ENCODE assay signal across 8 cellular contexts in the genomic region with DNA sequence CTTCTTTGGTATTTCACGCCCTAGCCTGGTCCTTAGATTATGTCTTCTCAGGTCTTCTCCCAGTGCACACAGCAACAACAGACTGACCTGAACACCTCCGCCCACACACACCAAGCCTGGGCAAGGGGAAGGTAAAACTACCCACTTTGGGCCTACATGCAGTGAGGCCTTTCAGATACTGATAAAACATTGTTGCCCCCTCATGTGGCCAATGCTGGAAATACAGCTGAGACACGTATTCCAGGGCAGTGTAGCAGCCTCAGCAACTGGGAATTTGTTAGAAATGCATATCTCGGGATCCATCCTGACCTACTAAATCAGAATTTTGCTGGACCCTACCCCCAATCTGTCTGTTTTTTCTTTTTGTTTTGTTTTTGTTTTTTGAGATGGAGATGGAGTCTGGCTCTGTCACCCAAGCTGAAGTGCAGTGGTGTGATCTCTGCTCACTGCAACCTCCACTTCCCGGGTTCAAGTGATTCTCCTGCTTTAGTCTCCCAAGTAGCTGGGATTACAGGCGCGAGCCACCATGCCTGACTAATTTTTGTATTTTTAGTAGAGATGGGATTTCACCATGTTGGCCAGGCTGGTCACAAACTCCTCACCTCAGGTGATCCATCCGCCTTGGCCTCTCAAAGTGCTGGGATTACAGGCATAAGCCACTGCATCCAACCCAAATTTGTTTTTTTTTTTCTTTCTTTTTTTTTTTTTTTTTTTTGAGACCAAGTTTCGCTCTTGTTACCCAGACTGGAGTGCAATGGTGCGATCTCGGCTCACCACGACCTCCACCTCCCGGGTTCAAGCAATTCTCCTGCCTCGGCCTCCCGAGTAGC. TPM values are rescaled to one million over a fixed set of nuclear protein-coding genes. Genes with fewer than 3 reads are reported as not detected.
DNase-seq lines count a peak whose midpoint lies in the region; ATAC-seq and TF ChIP-seq lines count a peak whose summit lies in the region.
"Not testable (repeated sequence)": the region's sequence is repeated elsewhere in the genome, so short reads cannot be mapped to it uniquely, and the experiment has no call there.

No MANE protein-coding gene starts in this region.

- H3K36me3 Mint-ChIP-seq in activated T-cell treated with anti-CD3 and anti-CD28 coated beads, Interleukin-2, amount 50 U/mL, for 4 hours (ENCODE audit: insufficient read depth): peaks cover 15% of the 10 kb centered on the region

- DNase-seq in BE2C: peak; percentile 87
- peak; percentile 82 for DNase-seq in NB4 (ENCODE audit: low read depth)
- peak; percentile 75 to 88 for DNase-seq in SJCRH30
- peak; percentile 79 for DNase-seq in activated T-cell treated with anti-CD3 and anti-CD28 coated beads, Interleukin-2, amount 50 U/mL, for 4 hours
- DNase-seq in epithelial cell of esophagus (ENCODE audit: low read depth): peak; percentile 83
- peak; percentile 81 for DNase-seq in medulla oblongata (ENCODE audit: extremely low spot score)
- peak; percentile 72 to 79 for DNase-seq in stimulated activated CD4-positive, alpha-beta T cell treated with anti-CD3 and anti-CD28 coated beads, Interleukin-4, amount 100 ng/mL, for 48 hours (ENCODE audit: low read depth in 2 of 2)

- not testable (repeated sequence) for H3K4me1 ChIP-seq in BE2C, SJCRH30

- H3K4me3 ChIP-seq in BE2C (ENCODE audit: low read depth, low read length); NB4 (ENCODE audit: low read depth, low read length); SJCRH30; epithelial cell of esophagus (ENCODE audit: low read length): not testable (repeated sequence)

- H3K27me3 Mint-ChIP-seq in activated T-cell treated with anti-CD3 and anti-CD28 coated beads, Interleukin-2, amount 50 U/mL, for 4 hours (ENCODE audit: low read depth): not testable (repeated sequence)

- not testable (repeated sequence) for H3K4me3 Mint-ChIP-seq in activated T-cell treated with anti-CD3 and anti-CD28 coated beads, Interleukin-2, amount 50 U/mL, for 4 hours

- H3K4me1 Mint-ChIP-seq in activated T-cell treated with anti-CD3 and anti-CD28 coated beads, Interleukin-2, amount 50 U/mL, for 4 hours (ENCODE audit: low read depth): peaks cover 17% of the 10 kb centered on the region

- peak; percentile 63 for ATAC-seq in GM19438 (IDR thresholded peaks at IDR 0.05; ENCODE audit: low read depth, unreplicated experiment)
- ATAC-seq in activated T-cell treated with anti-CD3 and anti-CD28 coated beads, Interleukin-2, amount 50 U/mL, for 4 hours: peak; percentile 85 to 89

- TF ChIP-seq CTCF in BE2C (IDR thresholded peaks at IDR 0.05; ENCODE audit: low read depth, low read length) (peak; percentile 82), NB4 (IDR thresholded peaks at IDR 0.05; ENCODE audit: low read depth, low read length) (peak; percentile 82), epithelial cell of esophagus (IDR thresholded peaks at IDR 0.05; ENCODE audit: insufficient read depth, low read depth, low read length, missing control alignments) (peak; percentile 87)

- TF ChIP-seq POLR2A in NB4 (IDR thresholded peaks at IDR 0.05; ENCODE audit: extremely low read depth, insufficient read length): peak; percentile 16

- H3K36me3 ChIP-seq in BE2C: peaks cover 47% of the 10 kb centered on the region
- H3K36me3 ChIP-seq in SJCRH30: peaks cover 46% of the 10 kb centered on the region

- H3K27me3 ChIP-seq in BE2C, SJCRH30: not testable (repeated sequence)

- H3K9me3 ChIP-seq in BE2C; SJCRH30 (replicated peaks): not testable (repeated sequence)

- H3K27ac ChIP-seq in SJCRH30: not testable (repeated sequence)

- H3K9me3 Mint-ChIP-seq in activated T-cell treated with anti-CD3 and anti-CD28 coated beads, Interleukin-2, amount 50 U/mL, for 4 hours: not testable (repeated sequence)

RNA-seq across cellular contexts. Expression of gene PPP1R10, which starts 19.5 kb away (rescaled TPM):
- 81.1 TPM for polyA plus RNA-seq in BE2C (2012; ENCODE audit: insufficient read depth, insufficient read length, low read depth)
- 93.7 and 120 TPM in 2 replicates for total RNA-seq in SJCRH30 (2014; rRNA removed; shearing (Covaris generic))
- total RNA-seq in activated T-cell treated with anti-CD3 and anti-CD28 coated beads, Interleukin-2, amount 50 U/mL, for 4 hours: 100 to 1,000 TPM; 102 to 106 (median 106) TPM

RNA-seq across cellular contexts. Expression of gene MRPS18B, which starts 20.1 kb away (rescaled TPM):
- polyA plus RNA-seq in BE2C (2012; ENCODE audit: insufficient read depth, insufficient read length, low read depth): 158 TPM
- 48.8 and 51.6 TPM in 2 replicates for total RNA-seq in SJCRH30 (2014; rRNA removed; shearing (Covaris generic))
- total RNA-seq in activated T-cell treated with anti-CD3 and anti-CD28 coated beads, Interleukin-2, amount 50 U/mL, for 4 hours: 100 to 1,000 TPM in 2 of 3 donors, 10 to 100 TPM in 1; 98.6 to 108 (median 103) TPM

RNA-seq across cellular contexts. Expression of gene ABCF1, which starts 26.3 kb away (rescaled TPM):
- 127 TPM for polyA plus RNA-seq in BE2C (2012; ENCODE audit: insufficient read depth, insufficient read length, low read depth)
- 68.0 and 74.7 TPM in 2 replicates for total RNA-seq in SJCRH30 (2014; rRNA removed; shearing (Covaris generic))
- 100 to 1,000 TPM; 167 to 181 (median 181) TPM for total RNA-seq in activated T-cell treated with anti-CD3 and anti-CD28 coated beads, Interleukin-2, amount 50 U/mL, for 4 hours

RNA-seq across cellular contexts. Expression of gene ATAT1, which starts 29.1 kb away (rescaled TPM):
- 9.2 TPM for polyA plus RNA-seq in BE2C (2012; ENCODE audit: insufficient read depth, insufficient read length, low read depth)
- total RNA-seq in SJCRH30 (2014; rRNA removed; shearing (Covaris generic)): 11.4 and 13.0 TPM in 2 replicates
- total RNA-seq in activated T-cell treated with anti-CD3 and anti-CD28 coated beads, Interleukin-2, amount 50 U/mL, for 4 hours: 10 to 100 TPM in 1 of 3 donors, 1 to 10 TPM in 2; 5.9 to 10.3 (median 9.5) TPM

RNA-seq across cellular contexts. Expression of gene PRR3, which starts 40.4 kb away (rescaled TPM):
- polyA plus RNA-seq in BE2C (2012; ENCODE audit: insufficient read depth, insufficient read length, low read depth): 76.1 TPM
- total RNA-seq in SJCRH30 (2014; rRNA removed; shearing (Covaris generic)): 30.1 and 30.8 TPM in 2 replicates
- total RNA-seq in activated T-cell treated with anti-CD3 and anti-CD28 coated beads, Interleukin-2, amount 50 U/mL, for 4 hours: 10 to 100 TPM; 41.3 to 49.3 (median 43.8) TPM
